In genomic region chr17:75241502-75241901, GRCh38 we compare ENCODE assay signal across 16 cellular contexts. TPM values are rescaled to one million over a fixed set of nuclear protein-coding genes. Genes with fewer than 3 reads are reported as not detected.
DNase-seq lines count a peak whose midpoint lies in the region; ATAC-seq, FAIRE-seq and TF ChIP-seq lines count a peak whose summit lies in the region.
"Had no signal": no experiment of that assay in that cellular context is flagged by ENCODE, and none has a peak within 500 bp of the region (broad histone marks: within the 10 kb centered on the region; RNA-seq: fewer than 3 reads in every experiment).

No MANE protein-coding gene starts in this region.

- no peak overlapping the region for H3K4ac ChIP-seq in trophoblast cell (ENCODE audit: low read depth, low read length)

- no peak overlapping the region for H2BK120ac ChIP-seq in trophoblast cell (ENCODE audit: insufficient read depth, low read length, poor library complexity)

- no peak overlapping the region for H4K12ac ChIP-seq in trophoblast cell (ENCODE audit: low read depth, low read length)

- no peak overlapping the region for H4K8ac ChIP-seq in trophoblast cell (ENCODE audit: low read depth, low read length)

- H2AFZ ChIP-seq in trophoblast cell (ENCODE audit: insufficient read depth, low read length, poor library complexity), result no peak overlapping the region

- ATAC-seq in natural killer cell treated with Interleukin-12 subunit alpha and Interleukin-12 subunit beta and Interleukin-15 and Interleukin-18, amount 100 ng/mL, for 72 hours, result no peak
- no peak for ATAC-seq in natural killer cell
- ATAC-seq in memory B cell (ENCODE audit: low read depth), result no peak
- no peak for ATAC-seq in HG03442 (IDR thresholded peaks at IDR 0.05; ENCODE audit: unreplicated experiment)

- no peaks in the 10 kb centered on the region for H3K79me2 ChIP-seq in trophoblast cell (ENCODE audit: control insufficient read depth, insufficient read depth, low read length, poor library complexity)

- peak; percentile 84 for FAIRE-seq in urothelium cell line (lab: Jason Lieb, UNC)
- FAIRE-seq: K562 had no signal

- TF ChIP-seq CTCF in natural killer cell (IDR thresholded peaks at IDR 0.05), result no peak

- no peaks in the 10 kb centered on the region for H3K9me3 Mint-ChIP-seq in natural killer cell treated with Interleukin-12 subunit alpha and Interleukin-12 subunit beta and Interleukin-15 and Interleukin-18, amount 100 ng/mL, for 72 hours
- H3K9me3 Mint-ChIP-seq in natural killer cell (no peaks in the 10 kb centered on the region), memory B cell (no peaks in the 10 kb centered on the region)
- H3K9me3 Mint-ChIP-seq in activated T-helper 1 cell treated with anti-CD3 and anti-CD28 coated beads, Interleukin-12 subunit alpha, Interleukin-12 subunit beta, Interleukin-2, Interleukin-4 antibody, amounts not matched to agents 30 ng/mL and 10 ng/mL and 1 ng/mL, durations not matched to agents 14 hours and 24 hours and 36 hours, result no peaks in the 10 kb centered on the region

- no peaks in the 10 kb centered on the region for H3K27me3 ChIP-seq in trophoblast cell (ENCODE audit: insufficient read depth, low read length)
- H3K27me3 ChIP-seq: SJSA1 had no signal

- peaks cover 4 to 5% of the 10 kb centered on the region in 2 experiments for H3K4me1 ChIP-seq in trophoblast cell (ENCODE audit: control insufficient read depth in 1 of 2, insufficient read depth in 2 of 2, low read length in 2 of 2)
- H3K4me1 ChIP-seq: SJSA1 had no signal

- H3K18ac ChIP-seq in trophoblast cell (ENCODE audit: low read length), result no peak overlapping the region

- no peak overlapping the region for H3K23ac ChIP-seq in trophoblast cell (ENCODE audit: low read length)

- peaks cover 20 to 42% of the 10 kb centered on the region in 2 donors for H3K4me1 Mint-ChIP-seq in natural killer cell treated with Interleukin-12 subunit alpha and Interleukin-12 subunit beta and Interleukin-15 and Interleukin-18, amount 100 ng/mL, for 72 hours (ENCODE audit: low read depth in 2 of 2)
- H3K4me1 Mint-ChIP-seq in natural killer cell (peaks cover 9 to 12% of the 10 kb centered on the region in 2 donors), memory B cell (peaks cover 45% of the 10 kb centered on the region)
- peaks cover 51% of the 10 kb centered on the region for H3K4me1 Mint-ChIP-seq in activated T-helper 1 cell treated with anti-CD3 and anti-CD28 coated beads, Interleukin-12 subunit alpha, Interleukin-12 subunit beta, Interleukin-2, Interleukin-4 antibody, amounts not matched to agents 30 ng/mL and 10 ng/mL and 1 ng/mL, durations not matched to agents 14 hours and 24 hours and 36 hours (ENCODE audit: low read depth)

- no peak overlapping the region for H3K9ac ChIP-seq in trophoblast cell (ENCODE audit: low read length)

- no peak for DNase-seq in natural killer cell treated with Interleukin-12 subunit alpha and Interleukin-12 subunit beta and Interleukin-15 and Interleukin-18, amount 100 ng/mL, for 72 hours (ENCODE audit: low spot score)
- DNase-seq in natural killer cell, result no peak
- DNase-seq in activated T-helper 1 cell treated with anti-CD3 and anti-CD28 coated beads, Interleukin-12 subunit alpha, Interleukin-12 subunit beta, Interleukin-2, Interleukin-4 antibody, amounts not matched to agents 30 ng/mL and 10 ng/mL and 1 ng/mL, durations not matched to agents 14 hours and 24 hours and 36 hours (ENCODE audit: low spot score), result no peak
- no peak for DNase-seq in memory B cell (ENCODE audit: low spot score in 2 of 2)
- DNase-seq in urothelium cell line (ENCODE audit: low spot score), result no peak
- no peak for DNase-seq in trophoblast cell
- DNase-seq in SIG-M5 (lab: John Stamatoyannopoulos, UW), result no peak
- DNase-seq: DMS79; kidney glomerular epithelial cell; NCI-H1105 treated with DMSO at 0.1 percent for 48 hours; NCI-H2227 treated with DMSO at 0.1 percent for 48 hours; stimulated activated CD4-positive, alpha-beta T cell treated with anti-CD3 and anti-CD28 coated beads, Interleukin-4, amount 100 ng/mL, for 1 hour had no signal

- H3K36me3 ChIP-seq in trophoblast cell (ENCODE audit: control insufficient read depth in 1 of 2, insufficient read depth in 2 of 2, low read length in 2 of 2), result peaks cover 88 to 98% of the 10 kb centered on the region in 2 experiments

- H3K27ac Mint-ChIP-seq in natural killer cell treated with Interleukin-12 subunit alpha and Interleukin-12 subunit beta and Interleukin-15 and Interleukin-18, amount 100 ng/mL, for 72 hours, result peak overlapping the region; percentile 77 to 86
- H3K27ac Mint-ChIP-seq in natural killer cell, result no peak overlapping the region
- peak overlapping the region; percentile 90 for H3K27ac Mint-ChIP-seq in activated T-helper 1 cell treated with anti-CD3 and anti-CD28 coated beads, Interleukin-12 subunit alpha, Interleukin-12 subunit beta, Interleukin-2, Interleukin-4 antibody, amounts not matched to agents 30 ng/mL and 10 ng/mL and 1 ng/mL, durations not matched to agents 14 hours and 24 hours and 36 hours
- peak overlapping the region; percentile 97 for H3K27ac Mint-ChIP-seq in memory B cell

- H3K4me3 Mint-ChIP-seq in natural killer cell treated with Interleukin-12 subunit alpha and Interleukin-12 subunit beta and Interleukin-15 and Interleukin-18, amount 100 ng/mL, for 72 hours, result no peak overlapping the region
- H3K4me3 Mint-ChIP-seq in natural killer cell (no peak overlapping the region), memory B cell (peak overlapping the region; percentile 47)
- H3K4me3 Mint-ChIP-seq in activated T-helper 1 cell treated with anti-CD3 and anti-CD28 coated beads, Interleukin-12 subunit alpha, Interleukin-12 subunit beta, Interleukin-2, Interleukin-4 antibody, amounts not matched to agents 30 ng/mL and 10 ng/mL and 1 ng/mL, durations not matched to agents 14 hours and 24 hours and 36 hours, result no peak overlapping the region

- H2BK5ac ChIP-seq in trophoblast cell (ENCODE audit: low read depth, low read length, poor library complexity), result no peak overlapping the region

- H3K4me2 ChIP-seq in trophoblast cell (ENCODE audit: low read length), result no peak overlapping the region

- no peak overlapping the region for H2BK12ac ChIP-seq in trophoblast cell (ENCODE audit: low read length)

- intact Hi-C loops in natural killer cell (cut with micrococcal nuclease), result no loop called here
- intact Hi-C loops in activated T-helper 1 cell treated with anti-CD3 and anti-CD28 coated beads, Interleukin-12 subunit alpha, Interleukin-12 subunit beta, Interleukin-2, Interleukin-4 antibody, amounts not matched to agents 30 ng/mL and 10 ng/mL and 1 ng/mL, durations not matched to agents 14 hours and 24 hours and 36 hours (cut with micrococcal nuclease), result no loop called here

- H3K9me3 ChIP-seq in trophoblast cell (ENCODE audit: insufficient read depth, low read depth, low read length), result peaks cover 1% of the 10 kb centered on the region
- H3K9me3 ChIP-seq: SJSA1 had no signal

- H3K27me3 Mint-ChIP-seq in natural killer cell treated with Interleukin-12 subunit alpha and Interleukin-12 subunit beta and Interleukin-15 and Interleukin-18, amount 100 ng/mL, for 72 hours, result no peaks in the 10 kb centered on the region
- H3K27me3 Mint-ChIP-seq in natural killer cell (ENCODE audit: low read depth in 2 of 2) (no peaks in the 10 kb centered on the region), memory B cell (no peaks in the 10 kb centered on the region)
- no peaks in the 10 kb centered on the region for H3K27me3 Mint-ChIP-seq in activated T-helper 1 cell treated with anti-CD3 and anti-CD28 coated beads, Interleukin-12 subunit alpha, Interleukin-12 subunit beta, Interleukin-2, Interleukin-4 antibody, amounts not matched to agents 30 ng/mL and 10 ng/mL and 1 ng/mL, durations not matched to agents 14 hours and 24 hours and 36 hours (ENCODE audit: insufficient read depth)

- H2AK5ac ChIP-seq in trophoblast cell (ENCODE audit: low read length), result no peak overlapping the region

- H3K27ac ChIP-seq in trophoblast cell (ENCODE audit: low read depth, low read length), result no peak overlapping the region
- H3K27ac ChIP-seq: epithelial cell of prostate, SJSA1 had no signal

- no peak overlapping the region for H3K4me3 ChIP-seq in trophoblast cell (ENCODE audit: low read depth, low read length)
- H3K4me3 ChIP-seq: K562, SJSA1 had no signal

- H4K91ac ChIP-seq in trophoblast cell (ENCODE audit: low read depth, low read length), result no peak overlapping the region

- no CpG with 5 or more reads among the region's 9 CpGs for WGBS in trophoblast cell (ENCODE audit: extremely low coverage, insufficient coverage, insufficient read length)

- H3K79me1 ChIP-seq in trophoblast cell (ENCODE audit: low read length), result no peaks in the 10 kb centered on the region

- H3K36me3 Mint-ChIP-seq in natural killer cell treated with Interleukin-12 subunit alpha and Interleukin-12 subunit beta and Interleukin-15 and Interleukin-18, amount 100 ng/mL, for 72 hours, result peaks cover 6% of the 10 kb centered on the region
- H3K36me3 Mint-ChIP-seq in natural killer cell, result no peaks in the 10 kb centered on the region
- H3K36me3 Mint-ChIP-seq in activated T-helper 1 cell treated with anti-CD3 and anti-CD28 coated beads, Interleukin-12 subunit alpha, Interleukin-12 subunit beta, Interleukin-2, Interleukin-4 antibody, amounts not matched to agents 30 ng/mL and 10 ng/mL and 1 ng/mL, durations not matched to agents 14 hours and 24 hours and 36 hours (ENCODE audit: low read depth), result peaks cover 61% of the 10 kb centered on the region
- peaks cover 22% of the 10 kb centered on the region for H3K36me3 Mint-ChIP-seq in memory B cell

- H3K14ac ChIP-seq in trophoblast cell (ENCODE audit: low read length), result no peak overlapping the region

RNA-seq across cellular contexts. Expression of gene GGA3, which starts 19.9 kb away (rescaled TPM):
- 100 to 1,000 TPM in 1 of 2 donors, 10 to 100 TPM in 1; 77.3 to 111 TPM for total RNA-seq in natural killer cell treated with Interleukin-12 subunit alpha and Interleukin-12 subunit beta and Interleukin-15 and Interleukin-18, amount 100 ng/mL, for 72 hours
- 10 to 100 TPM; 78.1 to 97.3 (median 94.0) TPM for total RNA-seq in natural killer cell
- total RNA-seq in activated T-helper 1 cell treated with anti-CD3 and anti-CD28 coated beads, Interleukin-12 subunit alpha, Interleukin-12 subunit beta, Interleukin-2, Interleukin-4 antibody, amounts not matched to agents 30 ng/mL and 10 ng/mL and 1 ng/mL, durations not matched to agents 14 hours and 24 hours and 36 hours, result 93.4 and 94.3 TPM in 2 replicates
- polyA plus RNA-seq in trophoblast cell (2013), result 29.6 and 29.8 TPM in 2 replicates

RNA-seq across cellular contexts. Expression of gene MRPS7, which starts 20.2 kb away (rescaled TPM):
- total RNA-seq in natural killer cell treated with Interleukin-12 subunit alpha and Interleukin-12 subunit beta and Interleukin-15 and Interleukin-18, amount 100 ng/mL, for 72 hours, result 10 to 100 TPM; 76.4 to 82.8 TPM
- 10 to 100 TPM; 27.3 to 29.4 (median 27.9) TPM for total RNA-seq in natural killer cell
- total RNA-seq in activated T-helper 1 cell treated with anti-CD3 and anti-CD28 coated beads, Interleukin-12 subunit alpha, Interleukin-12 subunit beta, Interleukin-2, Interleukin-4 antibody, amounts not matched to agents 30 ng/mL and 10 ng/mL and 1 ng/mL, durations not matched to agents 14 hours and 24 hours and 36 hours, result 126 and 130 TPM in 2 replicates
- polyA plus RNA-seq in trophoblast cell (2013), result 44.9 and 45.1 TPM in 2 replicates

RNA-seq across cellular contexts. Expression of gene MIF4GD, which starts 29.5 kb away (rescaled TPM):
- 10 to 100 TPM; 32.3 to 35.2 TPM for total RNA-seq in natural killer cell treated with Interleukin-12 subunit alpha and Interleukin-12 subunit beta and Interleukin-15 and Interleukin-18, amount 100 ng/mL, for 72 hours
- 10 to 100 TPM; 44.5 to 56.9 (median 50.3) TPM for total RNA-seq in natural killer cell
- 49.0 and 49.3 TPM in 2 replicates for total RNA-seq in activated T-helper 1 cell treated with anti-CD3 and anti-CD28 coated beads, Interleukin-12 subunit alpha, Interleukin-12 subunit beta, Interleukin-2, Interleukin-4 antibody, amounts not matched to agents 30 ng/mL and 10 ng/mL and 1 ng/mL, durations not matched to agents 14 hours and 24 hours and 36 hours
- 8.8 and 8.9 TPM in 2 replicates for polyA plus RNA-seq in trophoblast cell (2013)

RNA-seq across cellular contexts. Expression of gene NUP85, which starts 36.0 kb away (rescaled TPM):
- 100 to 1,000 TPM in 1 of 2 donors, 10 to 100 TPM in 1; 94.1 to 202 TPM for total RNA-seq in natural killer cell treated with Interleukin-12 subunit alpha and Interleukin-12 subunit beta and Interleukin-15 and Interleukin-18, amount 100 ng/mL, for 72 hours
- total RNA-seq in natural killer cell, result 10 to 100 TPM; 71.1 to 78.1 (median 77.0) TPM
- total RNA-seq in activated T-helper 1 cell treated with anti-CD3 and anti-CD28 coated beads, Interleukin-12 subunit alpha, Interleukin-12 subunit beta, Interleukin-2, Interleukin-4 antibody, amounts not matched to agents 30 ng/mL and 10 ng/mL and 1 ng/mL, durations not matched to agents 14 hours and 24 hours and 36 hours, result 122 and 129 TPM in 2 replicates
- 48.2 and 51.5 TPM in 2 replicates for polyA plus RNA-seq in trophoblast cell (2013)

RNA-seq across cellular contexts. Expression of gene SLC25A19, which starts 47.7 kb away (rescaled TPM):
- total RNA-seq in natural killer cell treated with Interleukin-12 subunit alpha and Interleukin-12 subunit beta and Interleukin-15 and Interleukin-18, amount 100 ng/mL, for 72 hours, result 100 to 1,000 TPM in 1 of 2 donors, 10 to 100 TPM in 1; 53.0 to 140 TPM
- total RNA-seq in natural killer cell, result 10 to 100 TPM; 12.1 to 17.7 (median 14.8) TPM
- total RNA-seq in activated T-helper 1 cell treated with anti-CD3 and anti-CD28 coated beads, Interleukin-12 subunit alpha, Interleukin-12 subunit beta, Interleukin-2, Interleukin-4 antibody, amounts not matched to agents 30 ng/mL and 10 ng/mL and 1 ng/mL, durations not matched to agents 14 hours and 24 hours and 36 hours, result 119 and 126 TPM in 2 replicates
- 8.9 and 10.2 TPM in 2 replicates for polyA plus RNA-seq in trophoblast cell (2013)

Comparison
In these comparisons a context has a peak if more than half of its experiments do, and no peak if none do; other contexts are left out.
1. H3K27ac Mint-ChIP-seq: peak in natural killer cell treated with Interleukin-12 subunit alpha and Interleukin-12 subunit beta and Interleukin-15 and Interleukin-18, amount 100 ng/mL, for 72 hours (2 of 2), activated T-helper 1 cell treated with anti-CD3 and anti-CD28 coated beads, Interleukin-12 subunit alpha, Interleukin-12 subunit beta, Interleukin-2, Interleukin-4 antibody, amounts not matched to agents 30 ng/mL and 10 ng/mL and 1 ng/mL, durations not matched to agents 14 hours and 24 hours and 36 hours (single experiment) and memory B cell (single experiment); none in natural killer cell (0 of 2).